Comparison of ENCODE assay signal across 1 cellular context in the genomic region with DNA sequence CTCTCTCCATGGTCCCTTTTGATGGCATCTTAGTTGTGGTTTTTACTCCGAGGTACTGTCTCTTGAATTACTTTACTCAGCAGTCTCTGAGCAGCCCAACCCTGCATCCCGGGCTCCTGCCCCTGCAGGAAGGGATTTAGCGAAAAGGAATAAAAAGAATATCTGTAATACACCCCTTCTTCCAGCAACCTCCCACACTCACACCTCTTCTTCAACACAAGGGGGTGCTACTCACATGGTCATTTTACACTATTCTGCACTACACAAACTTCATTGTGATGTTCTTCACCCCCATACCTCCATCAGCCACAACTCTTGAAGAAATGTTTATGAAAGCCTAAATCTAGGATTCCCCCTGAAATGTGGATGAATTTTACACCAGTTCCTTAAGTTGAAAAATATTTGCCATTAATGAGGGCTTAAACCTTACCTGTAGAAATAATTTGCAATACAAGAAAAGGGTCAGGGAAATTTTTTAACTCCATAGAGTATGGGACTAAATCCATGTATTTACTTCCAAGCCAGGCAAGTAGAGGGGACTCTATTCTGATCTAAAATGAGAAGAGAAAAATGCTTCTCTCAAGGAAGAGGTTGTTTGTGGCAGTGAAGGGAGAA.
TF ChIP-seq lines count a peak whose summit lies in the region.

No MANE protein-coding gene starts in this region.

TF ChIP-seq in WTC11, 78 proteins besides CTCF, POLR2A, EP300 and RAD21 (continued from another document):
- TF ChIP-seq, protein P1, sequence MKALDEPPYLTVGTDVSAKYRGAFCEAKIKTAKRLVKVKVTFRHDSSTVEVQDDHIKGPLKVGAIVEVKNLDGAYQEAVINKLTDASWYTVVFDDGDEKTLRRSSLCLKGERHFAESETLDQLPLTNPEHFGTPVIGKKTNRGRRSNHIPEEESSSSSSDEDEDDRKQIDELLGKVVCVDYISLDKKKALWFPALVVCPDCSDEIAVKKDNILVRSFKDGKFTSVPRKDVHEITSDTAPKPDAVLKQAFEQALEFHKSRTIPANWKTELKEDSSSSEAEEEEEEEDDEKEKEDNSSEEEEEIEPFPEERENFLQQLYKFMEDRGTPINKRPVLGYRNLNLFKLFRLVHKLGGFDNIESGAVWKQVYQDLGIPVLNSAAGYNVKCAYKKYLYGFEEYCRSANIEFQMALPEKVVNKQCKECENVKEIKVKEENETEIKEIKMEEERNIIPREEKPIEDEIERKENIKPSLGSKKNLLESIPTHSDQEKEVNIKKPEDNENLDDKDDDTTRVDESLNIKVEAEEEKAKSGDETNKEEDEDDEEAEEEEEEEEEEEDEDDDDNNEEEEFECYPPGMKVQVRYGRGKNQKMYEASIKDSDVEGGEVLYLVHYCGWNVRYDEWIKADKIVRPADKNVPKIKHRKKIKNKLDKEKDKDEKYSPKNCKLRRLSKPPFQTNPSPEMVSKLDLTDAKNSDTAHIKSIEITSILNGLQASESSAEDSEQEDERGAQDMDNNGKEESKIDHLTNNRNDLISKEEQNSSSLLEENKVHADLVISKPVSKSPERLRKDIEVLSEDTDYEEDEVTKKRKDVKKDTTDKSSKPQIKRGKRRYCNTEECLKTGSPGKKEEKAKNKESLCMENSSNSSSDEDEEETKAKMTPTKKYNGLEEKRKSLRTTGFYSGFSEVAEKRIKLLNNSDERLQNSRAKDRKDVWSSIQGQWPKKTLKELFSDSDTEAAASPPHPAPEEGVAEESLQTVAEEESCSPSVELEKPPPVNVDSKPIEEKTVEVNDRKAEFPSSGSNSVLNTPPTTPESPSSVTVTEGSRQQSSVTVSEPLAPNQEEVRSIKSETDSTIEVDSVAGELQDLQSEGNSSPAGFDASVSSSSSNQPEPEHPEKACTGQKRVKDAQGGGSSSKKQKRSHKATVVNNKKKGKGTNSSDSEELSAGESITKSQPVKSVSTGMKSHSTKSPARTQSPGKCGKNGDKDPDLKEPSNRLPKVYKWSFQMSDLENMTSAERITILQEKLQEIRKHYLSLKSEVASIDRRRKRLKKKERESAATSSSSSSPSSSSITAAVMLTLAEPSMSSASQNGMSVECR (CRISPR knock-in tag; IDR thresholded peaks at IDR 0.05; ENCODE audit: borderline replicate concordance): no peak
- no peak for TF ChIP-seq ZNF671 (CRISPR knock-in tag; IDR thresholded peaks at IDR 0.05)
- no peak for TF ChIP-seq NR3C1 (CRISPR knock-in tag; conservative IDR thresholded peaks at IDR 0.05; ENCODE audit: low read depth)
- no peak for TF ChIP-seq NFE2L1 (CRISPR knock-in tag; IDR thresholded peaks at IDR 0.05)
- TF ChIP-seq, protein P2, sequence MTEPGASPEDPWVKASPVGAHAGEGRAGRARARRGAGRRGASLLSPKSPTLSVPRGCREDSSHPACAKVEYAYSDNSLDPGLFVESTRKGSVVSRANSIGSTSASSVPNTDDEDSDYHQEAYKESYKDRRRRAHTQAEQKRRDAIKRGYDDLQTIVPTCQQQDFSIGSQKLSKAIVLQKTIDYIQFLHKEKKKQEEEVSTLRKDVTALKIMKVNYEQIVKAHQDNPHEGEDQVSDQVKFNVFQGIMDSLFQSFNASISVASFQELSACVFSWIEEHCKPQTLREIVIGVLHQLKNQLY (CRISPR knock-in tag; IDR thresholded peaks at IDR 0.05): no peak
- TF ChIP-seq, protein P3, sequence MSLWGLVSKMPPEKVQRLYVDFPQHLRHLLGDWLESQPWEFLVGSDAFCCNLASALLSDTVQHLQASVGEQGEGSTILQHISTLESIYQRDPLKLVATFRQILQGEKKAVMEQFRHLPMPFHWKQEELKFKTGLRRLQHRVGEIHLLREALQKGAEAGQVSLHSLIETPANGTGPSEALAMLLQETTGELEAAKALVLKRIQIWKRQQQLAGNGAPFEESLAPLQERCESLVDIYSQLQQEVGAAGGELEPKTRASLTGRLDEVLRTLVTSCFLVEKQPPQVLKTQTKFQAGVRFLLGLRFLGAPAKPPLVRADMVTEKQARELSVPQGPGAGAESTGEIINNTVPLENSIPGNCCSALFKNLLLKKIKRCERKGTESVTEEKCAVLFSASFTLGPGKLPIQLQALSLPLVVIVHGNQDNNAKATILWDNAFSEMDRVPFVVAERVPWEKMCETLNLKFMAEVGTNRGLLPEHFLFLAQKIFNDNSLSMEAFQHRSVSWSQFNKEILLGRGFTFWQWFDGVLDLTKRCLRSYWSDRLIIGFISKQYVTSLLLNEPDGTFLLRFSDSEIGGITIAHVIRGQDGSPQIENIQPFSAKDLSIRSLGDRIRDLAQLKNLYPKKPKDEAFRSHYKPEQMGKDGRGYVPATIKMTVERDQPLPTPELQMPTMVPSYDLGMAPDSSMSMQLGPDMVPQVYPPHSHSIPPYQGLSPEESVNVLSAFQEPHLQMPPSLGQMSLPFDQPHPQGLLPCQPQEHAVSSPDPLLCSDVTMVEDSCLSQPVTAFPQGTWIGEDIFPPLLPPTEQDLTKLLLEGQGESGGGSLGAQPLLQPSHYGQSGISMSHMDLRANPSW (CRISPR knock-in tag; conservative IDR thresholded peaks at IDR 0.05; ENCODE audit: low read depth): no peak
